ENCODE assay signal across 34 cellular contexts in the genomic region with DNA sequence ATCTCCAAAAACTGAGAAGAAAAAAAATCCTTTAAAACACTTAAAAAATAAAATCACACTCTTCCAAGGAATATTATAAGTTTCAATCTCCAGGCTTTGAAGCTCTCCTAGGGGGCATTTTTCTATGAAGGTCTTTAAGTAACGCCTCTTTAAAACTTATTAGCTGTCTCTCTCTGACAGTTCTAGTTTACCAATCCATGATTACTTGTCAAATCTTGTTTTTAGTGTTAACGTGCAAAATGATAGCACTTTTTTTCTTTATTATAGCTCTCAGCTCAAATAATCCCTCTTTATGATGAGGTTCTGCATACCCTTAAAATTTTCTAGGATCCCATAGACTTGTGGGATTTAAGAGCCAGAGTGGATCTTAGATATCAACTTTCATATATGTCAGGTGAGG.
"Had no signal": no experiment of that assay in that cellular context is flagged by ENCODE, and none has a peak within 500 bp of the region (broad histone marks: within the 10 kb centered on the region; RNA-seq: fewer than 3 reads in every experiment).

No MANE protein-coding gene starts in this region.

- FAIRE-seq: astrocyte, bronchial epithelial cell had no signal

- H3K9me3 ChIP-seq: adrenal gland, ascending aorta, body of pancreas, breast epithelium had no signal

- ATAC-seq: activated naive CD4-positive, alpha-beta T cell treated with anti-CD3 and anti-CD28 coated beads, Interleukin-2, amount 50 U/mL, for 72 hours; activated naive CD8-positive, alpha-beta T cell treated with anti-CD3 and anti-CD28 coated beads, Interleukin-2, amount 50 U/mL, for 24 hours; activated T-cell treated with anti-CD3 and anti-CD28 coated beads, Interleukin-2, amount 50 U/mL, for 4 hours; activated T-cell treated with anti-CD3 and anti-CD28 coated beads, Interleukin-2, amount 50 U/mL, for 72 hours; activated T-helper 17 cell treated with anti-CD3 and anti-CD28 coated beads, Interleukin-2, amount 50 U/mL, for 72 hours; body of pancreas had no signal

- H3K27me3 ChIP-seq: adrenal gland, ascending aorta, body of pancreas, brain microvascular endothelial cell, breast epithelium, cardiac muscle cell had no signal

- H3K27ac ChIP-seq: adrenal gland, ascending aorta, body of pancreas, brain microvascular endothelial cell, breast epithelium, cardiac muscle cell had no signal

- H3K4me3 ChIP-seq: adrenal gland, ascending aorta, body of pancreas, breast epithelium, cardiac muscle cell had no signal

- H3K4me1 ChIP-seq: adrenal gland, ascending aorta, body of pancreas, breast epithelium had no signal

- H3K36me3 ChIP-seq: adrenal gland, ascending aorta, brain microvascular endothelial cell, breast epithelium, cardiac muscle cell had no signal

- DNase-seq: activated effector memory CD4-positive, alpha-beta T cell treated with anti-CD3 and anti-CD28 coated beads, Interleukin-2, amount 50 U/mL, for 16 hours; activated effector memory CD4-positive, alpha-beta T cell treated with Interleukin-2 at 50 U/mL for 16 hours; activated gamma-delta T cell; activated gamma-delta T cell treated with Interleukin-2 at 50 U/mL for 16 hours; activated naive CD4-positive, alpha-beta T cell; activated naive CD4-positive, alpha-beta T cell treated with anti-CD3 and anti-CD28 coated beads for 36 hours; activated naive CD4-positive, alpha-beta T cell treated with anti-CD3 and anti-CD28 coated beads, Interleukin-2, amount 10 ng/mL, durations not matched to agents 7 days and 5 days; activated naive CD4-positive, alpha-beta T cell treated with anti-CD3 and anti-CD28 coated beads, Interleukin-2, amount 50 U/mL, for 16 hours; activated naive CD4-positive, alpha-beta T cell treated with Interleukin-2 at 50 U/mL for 16 hours; activated naive CD8-positive, alpha-beta T cell treated with anti-CD3 and anti-CD28 coated beads for 36 hours; activated naive CD8-positive, alpha-beta T cell treated with anti-CD3 and anti-CD28 coated beads, Interleukin-2, amount 10 ng/mL, durations not matched to agents 7 days and 5 days; activated naive CD8-positive, alpha-beta T cell treated with anti-CD3 and anti-CD28 coated beads, Interleukin-2, amount 50 U/mL, for 24 hours; activated T-cell treated with anti-CD3 and anti-CD28 coated beads, Interleukin-2, amount 50 U/mL, for 1 hour; activated T-cell treated with anti-CD3 and anti-CD28 coated beads, Interleukin-2, amount 50 U/mL, for 24 hours; activated T-cell treated with anti-CD3 and anti-CD28 coated beads, Interleukin-2, amount 50 U/mL, for 4 hours; activated T-cell treated with anti-CD3 and anti-CD28 coated beads, Interleukin-2, amount 50 U/mL, for 48 hours; activated T-cell treated with anti-CD3 and anti-CD28 coated beads, Interleukin-2, amount 50 U/mL, for 72 hours; adrenal gland; amniotic stem cell; amygdala; anterior cingulate cortex; aorta; body of pancreas; brain microvascular endothelial cell; caudate nucleus; central memory CD4-positive, alpha-beta T cell; cerebellar nuclear complex had no signal
